ENCODE assay signal across 29 cellular contexts in the genomic region with DNA sequence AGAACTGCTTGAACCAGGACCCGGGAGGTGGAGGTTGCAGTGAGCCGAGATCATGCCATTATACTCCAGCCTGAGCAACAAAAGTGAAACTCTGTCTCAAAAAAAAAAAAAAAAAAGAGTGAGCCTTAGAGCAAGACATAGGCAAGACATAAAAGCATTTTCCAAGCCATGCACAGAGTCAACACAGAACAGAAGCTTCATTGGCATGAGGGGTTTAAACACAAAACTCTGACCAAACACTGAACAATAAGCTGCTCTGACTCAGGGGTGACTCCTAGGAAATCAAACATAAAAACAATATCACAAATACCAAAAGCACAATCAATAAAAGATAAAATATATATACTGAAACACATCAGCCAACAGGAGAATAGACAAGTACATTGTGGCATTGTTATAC.
"Had no signal": no experiment of that assay in that cellular context is flagged by ENCODE, and none has a peak within 500 bp of the region (broad histone marks: within the 10 kb centered on the region; RNA-seq: fewer than 3 reads in every experiment).

No MANE protein-coding gene starts in this region.

- H3K4me3 ChIP-seq: ascending aorta, esophagus muscularis mucosa, gastroesophageal sphincter, heart right ventricle had no signal

- ATAC-seq: activated naive CD4-positive, alpha-beta T cell treated with anti-CD3 and anti-CD28 coated beads, Interleukin-2, amount 50 U/mL, for 72 hours; activated T-cell treated with anti-CD3 and anti-CD28 coated beads, Interleukin-2, amount 50 U/mL, for 72 hours; effector memory CD8-positive, alpha-beta T cell; gastroesophageal sphincter; heart right ventricle; WTC11 had no signal

- H3K27me3 ChIP-seq: ascending aorta, esophagus muscularis mucosa, gastroesophageal sphincter had no signal

- H3K36me3 ChIP-seq: ascending aorta, brain microvascular endothelial cell, esophagus muscularis mucosa, gastroesophageal sphincter, heart right ventricle had no signal

- DNase-seq: activated CD4-positive, alpha-beta memory T cell treated with anti-CD3 and anti-CD28 coated beads, Interleukin-2, amount 10 ng/mL, durations not matched to agents 7 days and 5 days; activated CD4-positive, alpha-beta T cell treated with anti-CD3 and anti-CD28 coated beads for 1 hour; activated CD4-positive, alpha-beta T cell treated with anti-CD3 and anti-CD28 coated beads for 4 hours; activated CD4-positive, alpha-beta T cell treated with anti-CD3 and anti-CD28 coated beads, Interleukin-2, amount 10 ng/mL, durations not matched to agents 7 days and 5 days; activated CD4-positive, alpha-beta T cell treated with anti-CD3 and anti-CD28 coated beads, Interleukin-2, amount 50 U/mL, for 4 hours; activated CD8-positive, alpha-beta memory T cell treated with anti-CD3 and anti-CD28 coated beads, Interleukin-2, amount 50 U/mL, for 48 hours; activated gamma-delta T cell; activated naive CD4-positive, alpha-beta T cell; activated naive CD4-positive, alpha-beta T cell treated with anti-CD3 and anti-CD28 coated beads, Interleukin-2, amount 10 ng/mL, durations not matched to agents 7 days and 5 days; activated naive CD8-positive, alpha-beta T cell treated with anti-CD3 and anti-CD28 coated beads, Interleukin-2, amount 10 ng/mL, durations not matched to agents 7 days and 5 days; activated T-cell treated with anti-CD3 and anti-CD28 coated beads for 4 hours; activated T-cell treated with anti-CD3 and anti-CD28 coated beads, Interleukin-2, amount 50 U/mL, for 24 hours; activated T-cell treated with anti-CD3 and anti-CD28 coated beads, Interleukin-2, amount 50 U/mL, for 72 hours; brain microvascular endothelial cell; caudate nucleus; cortex of kidney; dermis blood vessel endothelial cell; effector CD4-positive, alpha-beta T cell; effector memory CD8-positive, alpha-beta T cell; erythroblast; foreskin melanocyte; heart right ventricle; T-helper 2 cell had no signal

- H3K9me3 ChIP-seq: ascending aorta, esophagus muscularis mucosa, gastroesophageal sphincter, heart right ventricle had no signal

- H3K4me1 ChIP-seq: ascending aorta, esophagus muscularis mucosa, gastroesophageal sphincter, heart right ventricle had no signal

- H3K27ac ChIP-seq: ascending aorta, brain microvascular endothelial cell, esophagus muscularis mucosa, gastroesophageal sphincter, heart right ventricle, VCaP had no signal
